ENCODE assay signal across 8 cellular contexts in the genomic region with DNA sequence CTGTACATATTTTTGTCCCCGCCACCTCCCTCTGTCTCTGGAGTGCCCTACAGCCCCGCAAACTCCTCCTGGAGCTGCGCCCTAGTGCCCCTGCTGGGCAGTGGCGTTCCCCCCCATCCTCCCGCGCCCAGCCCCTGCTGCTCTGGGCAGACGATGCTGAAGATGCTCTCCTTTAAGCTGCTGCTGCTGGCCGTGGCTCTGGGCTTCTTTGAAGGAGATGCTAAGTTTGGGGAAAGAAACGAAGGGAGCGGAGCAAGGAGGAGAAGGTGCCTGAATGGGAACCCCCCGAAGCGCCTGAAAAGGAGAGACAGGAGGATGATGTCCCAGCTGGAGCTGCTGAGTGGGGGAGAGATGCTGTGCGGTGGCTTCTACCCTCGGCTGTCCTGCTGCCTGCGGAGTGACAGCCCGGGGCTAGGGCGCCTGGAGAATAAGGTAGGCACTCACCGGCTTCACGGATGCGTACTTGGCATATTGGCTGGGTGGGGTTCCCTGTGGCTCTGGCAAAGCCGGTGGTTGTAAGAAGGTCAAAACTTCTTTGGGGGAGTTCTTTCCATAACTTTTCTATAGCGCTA. TPM values are rescaled to one million over a fixed set of nuclear protein-coding genes. Genes with fewer than 3 reads are reported as not detected.
DNase-seq lines count a peak whose midpoint lies in the region; ATAC-seq and TF ChIP-seq lines count a peak whose summit lies in the region.

No MANE protein-coding gene starts in this region.

- H3K36me3 ChIP-seq in Loucy (ENCODE audit: insufficient read depth, low read length), result peaks cover 11% of the 10 kb centered on the region; the same call in 1 of the 2 replicates
- no peaks in the 10 kb centered on the region for H3K36me3 ChIP-seq in colonic mucosa
- no peaks in the 10 kb centered on the region for H3K36me3 ChIP-seq in urinary bladder (ENCODE audit: insufficient read depth)

- TF ChIP-seq CTCF in Loucy (conservative IDR thresholded peaks at IDR 0.05; ENCODE audit: low read length) (peak; percentile 47), colonic mucosa (IDR thresholded peaks at IDR 0.05) (no peak), mesothelial cell of epicardium (IDR thresholded peaks at IDR 0.05; ENCODE audit: unreplicated experiment) (no peak)

- H3K4me1 Mint-ChIP-seq in T-helper 1 cell treated with Interleukin-12 subunit alpha and Interleukin-12 subunit beta and Interleukin-4 antibody, amounts not matched to agents 30 μg/mL and 1 μg/mL, for 36 hours (ENCODE audit: low read depth), result peaks cover 21% of the 10 kb centered on the region
- peaks cover 31% of the 10 kb centered on the region for H3K4me1 Mint-ChIP-seq in mesothelial cell of epicardium

- peak overlapping the region; percentile 100 for H3K9ac ChIP-seq in Loucy (ENCODE audit: low read depth, low read length, poor library complexity, severe bottlenecking)
- peak overlapping the region in 1 of 2 donors; percentile 28 for H3K9ac ChIP-seq in colonic mucosa (ENCODE audit: low read depth in 2 of 2, low read length in 2 of 2)

- no peaks in the 10 kb centered on the region for H3K9me3 ChIP-seq in Loucy (ENCODE audit: insufficient read depth, low read depth, low read length)
- H3K9me3 ChIP-seq in colonic mucosa, result no peaks in the 10 kb centered on the region

- peak overlapping the region; percentile 90 for H3K4me3 Mint-ChIP-seq in T-helper 1 cell treated with Interleukin-12 subunit alpha and Interleukin-12 subunit beta and Interleukin-4 antibody, amounts not matched to agents 30 μg/mL and 1 μg/mL, for 36 hours
- peak overlapping the region; percentile 87 for H3K4me3 Mint-ChIP-seq in mesothelial cell of epicardium

- H3K4me2 ChIP-seq in Loucy (ENCODE audit: low read depth, low read length, poor library complexity, severe bottlenecking), result peak overlapping the region; percentile 92

- H3K79me2 ChIP-seq in Loucy (ENCODE audit: insufficient read depth, low read length), result peaks cover 94% of the 10 kb centered on the region

- no peak for ATAC-seq in GM19467 (IDR thresholded peaks at IDR 0.05; ENCODE audit: unreplicated experiment)
- no peak for ATAC-seq in HG03342 (IDR thresholded peaks at IDR 0.05; ENCODE audit: unreplicated experiment)

- DNase-seq in T-helper 1 cell (no peak), colonic mucosa (no peak), mesothelial cell of epicardium (ENCODE audit: low spot score in 2 of 2, unreplicated experiment in 2 of 2) (peak in 1 of 2 experiments; percentile 41)

- H2AFZ ChIP-seq in Loucy (ENCODE audit: low read length), result no peak overlapping the region

- peaks cover 65% of the 10 kb centered on the region for H3K27me3 Mint-ChIP-seq in T-helper 1 cell treated with Interleukin-12 subunit alpha and Interleukin-12 subunit beta and Interleukin-4 antibody, amounts not matched to agents 30 μg/mL and 1 μg/mL, for 36 hours (ENCODE audit: low read depth)
- peaks cover 35% of the 10 kb centered on the region for H3K27me3 Mint-ChIP-seq in mesothelial cell of epicardium (ENCODE audit: low read depth)

- H3K27ac Mint-ChIP-seq in T-helper 1 cell treated with Interleukin-12 subunit alpha and Interleukin-12 subunit beta and Interleukin-4 antibody, amounts not matched to agents 30 μg/mL and 1 μg/mL, for 36 hours, result no peak overlapping the region
- peak overlapping the region; percentile 67 for H3K27ac Mint-ChIP-seq in mesothelial cell of epicardium

- 2% methylated on average over 22 of the region's 22 CpGs for WGBS in urinary bladder

- H3K4me3 ChIP-seq in Loucy (ENCODE audit: low read length, poor library complexity, severe bottlenecking) (peak overlapping the region; percentile 84), colonic mucosa (peak overlapping the region; percentile 27), urinary bladder (ENCODE audit: low read depth, low read length) (peak overlapping the region; percentile 55)

- H3K4me1 ChIP-seq in Loucy (ENCODE audit: insufficient read depth, low read length, poor library complexity, severe bottlenecking) (peaks cover 40% of the 10 kb centered on the region), colonic mucosa (no peaks in the 10 kb centered on the region), urinary bladder (ENCODE audit: insufficient read depth) (no peaks in the 10 kb centered on the region)

- H4K20me1 ChIP-seq in Loucy (ENCODE audit: insufficient read depth, low read length, poor library complexity, severe bottlenecking), result peaks cover 30% of the 10 kb centered on the region

- no peaks in the 10 kb centered on the region for H3K36me3 Mint-ChIP-seq in T-helper 1 cell treated with Interleukin-12 subunit alpha and Interleukin-12 subunit beta and Interleukin-4 antibody, amounts not matched to agents 30 μg/mL and 1 μg/mL, for 36 hours (ENCODE audit: low read depth)
- H3K36me3 Mint-ChIP-seq in mesothelial cell of epicardium, result no peaks in the 10 kb centered on the region

- no peak overlapping the region for H3K27ac ChIP-seq in colonic mucosa
- no peak overlapping the region for H3K27ac ChIP-seq in urinary bladder (ENCODE audit: low read depth)

- peaks cover 19% of the 10 kb centered on the region for H3F3A ChIP-seq in Loucy (ENCODE audit: low read depth)

- H3K27me3 ChIP-seq in Loucy (ENCODE audit: insufficient read depth, low read length, poor library complexity, severe bottlenecking) (peaks cover 8% of the 10 kb centered on the region), colonic mucosa (peaks cover 25% of the 10 kb centered on the region)

- no peaks in the 10 kb centered on the region for H3K9me2 ChIP-seq in Loucy (replicated peaks; ENCODE audit: low read depth, low read length)

- no peaks in the 10 kb centered on the region for H3K9me3 Mint-ChIP-seq in T-helper 1 cell treated with Interleukin-12 subunit alpha and Interleukin-12 subunit beta and Interleukin-4 antibody, amounts not matched to agents 30 μg/mL and 1 μg/mL, for 36 hours
- H3K9me3 Mint-ChIP-seq in mesothelial cell of epicardium, result no peaks in the 10 kb centered on the region

- intact Hi-C loops in colonic mucosa (cut with DNase I), result no loop called here

RNA-seq across cellular contexts. Expression of gene HHIP, which starts 0.7 kb away (rescaled TPM):
- total RNA-seq in colonic mucosa, result 1 to 10 TPM; 4.2 to 5.9 TPM
- 3.5 to 4.0 TPM (median 3.5 TPM) in 3 replicates for total RNA-seq in mesothelial cell of epicardium
- total RNA-seq in urinary bladder, result 38.5 TPM
- 9.1 TPM for polyA plus RNA-seq in urinary bladder

Comparison
In these comparisons a context has a peak if more than half of its experiments do, and no peak if none do; other contexts are left out.
1. H3K4me3 ChIP-seq: peak in every context shown above with its lines; median percentile 84 in Loucy; 55 in urinary bladder; 27 in colonic mucosa.